Comparison of ENCODE assay signal across 2 cellular contexts in the genomic region with DNA sequence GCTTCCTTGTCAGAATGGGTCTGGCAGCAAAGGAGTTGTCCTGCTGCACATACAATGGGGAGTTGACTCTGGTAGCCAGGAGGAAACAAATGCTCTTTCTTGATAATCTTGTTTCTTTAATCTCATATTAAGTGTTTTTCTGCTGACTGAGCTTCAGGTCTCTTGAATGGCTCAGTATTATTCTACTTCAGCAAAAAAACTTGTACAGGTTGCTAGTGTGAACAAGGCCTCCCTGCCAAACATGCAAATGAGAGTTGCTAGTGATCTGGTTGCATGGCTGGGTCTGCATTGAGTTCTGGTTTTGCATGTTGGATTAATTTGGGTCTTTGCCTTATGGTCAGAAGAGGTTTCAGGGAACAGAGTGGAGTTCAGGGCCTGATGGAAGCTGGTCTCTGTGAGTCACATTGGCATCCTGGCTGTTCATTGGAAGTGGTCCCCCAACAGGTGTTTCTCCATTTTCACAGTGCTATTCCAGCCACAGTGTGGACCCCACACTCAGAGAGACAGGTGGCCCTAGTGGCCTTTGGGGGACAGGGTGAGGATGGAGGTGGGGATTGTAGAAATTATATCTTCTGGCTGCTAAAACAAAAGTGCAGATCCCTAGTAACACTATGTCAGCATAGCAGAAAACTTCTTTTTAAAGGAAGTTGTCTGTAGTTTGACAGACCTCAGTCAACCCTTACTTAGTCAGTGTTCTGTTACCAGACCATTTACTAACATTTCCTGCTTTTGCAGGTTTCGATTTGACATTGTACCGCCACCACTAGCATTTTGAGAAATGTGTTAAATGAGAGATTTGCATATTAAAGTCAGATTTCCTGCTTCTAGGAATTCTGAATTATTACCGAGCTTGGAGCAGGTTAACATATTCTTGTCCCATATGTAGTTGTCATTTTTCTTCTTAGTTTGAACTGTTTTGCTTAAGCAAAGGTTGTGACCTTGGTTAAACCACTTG.
A peak's percentile ranks its signal among the peaks of the same experiment; 100 is the strongest.
TF ChIP-seq lines count a peak whose summit lies in the region.

No MANE protein-coding gene starts in this region.

TF ChIP-seq in K562, 482 proteins besides CTCF, POLR2A, EP300 and RAD21:
- TF ChIP-seq C11orf30 (IDR thresholded peaks at IDR 0.05; ENCODE audit: low read depth), result 0 out of 2 replicates have a peak, but pooled peaks have one; percentile 7
- TF ChIP-seq, protein P1, sequence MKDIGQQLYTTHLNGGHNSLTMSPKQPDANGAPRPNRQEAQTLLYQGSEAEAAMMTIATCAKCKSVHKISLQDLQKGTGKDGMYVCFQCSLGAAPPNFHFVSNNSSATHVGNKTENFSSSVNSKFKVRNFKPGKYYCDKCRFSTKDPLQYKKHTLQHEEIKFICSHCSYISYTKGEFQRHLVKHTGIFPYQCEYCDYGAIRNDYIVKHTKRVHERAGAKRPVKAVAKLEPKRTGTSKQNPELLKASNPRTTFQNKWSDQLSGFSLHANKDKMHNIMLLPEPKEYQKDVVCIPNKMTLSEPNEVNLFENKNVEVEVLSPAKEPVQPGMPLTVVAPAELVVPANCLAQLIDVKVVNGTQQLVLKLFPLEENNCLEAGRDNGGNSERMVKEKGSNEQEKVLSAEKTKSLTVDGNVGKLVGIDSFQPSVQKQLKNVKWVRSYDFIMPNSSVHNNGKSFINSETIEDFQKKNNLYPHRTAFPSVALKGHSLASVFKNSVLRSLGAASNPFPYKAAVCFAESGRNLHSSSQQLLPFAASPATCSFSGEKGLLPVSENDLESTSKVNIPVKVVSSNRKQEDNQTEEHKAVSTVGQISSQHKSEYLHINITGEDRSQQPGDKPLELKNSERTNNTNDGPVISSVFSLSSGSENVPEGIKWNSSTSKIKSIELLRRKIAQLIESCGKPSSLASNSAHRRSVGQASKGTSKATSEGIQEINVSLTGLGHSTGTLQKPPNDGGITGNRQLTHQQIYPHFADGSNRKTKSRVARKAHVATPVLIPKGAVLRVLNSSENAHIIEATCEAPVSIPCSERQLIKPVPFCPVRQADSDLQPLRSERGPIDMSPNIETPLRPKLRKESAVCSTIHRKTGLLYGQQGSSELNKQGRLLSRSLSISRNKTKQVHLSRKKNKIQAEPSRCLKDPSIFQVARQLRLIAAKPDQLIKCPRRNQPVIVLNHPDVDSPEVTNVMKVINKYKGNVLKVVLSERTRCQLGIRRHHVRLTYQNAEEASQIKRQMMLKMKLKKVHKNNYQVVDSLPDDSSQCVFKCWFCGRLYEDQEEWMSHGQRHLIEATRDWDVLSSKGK (CRISPR knock-in tag; IDR thresholded peaks at IDR 0.05), result no peak
- no peak for TF ChIP-seq CREBBP (IDR thresholded peaks at IDR 0.05; ENCODE audit: low read depth, low read length)
- TF ChIP-seq PCBP2 (IDR thresholded peaks at IDR 0.05; ENCODE audit: low read depth, low read length, poor library complexity, severe bottlenecking), result no peak
- TF ChIP-seq SUPT5H (IDR thresholded peaks at IDR 0.05), result no peak

TF ChIP-seq in SK-N-SH, 30 proteins besides CTCF, POLR2A, EP300 and RAD21:
- no peak for TF ChIP-seq SMC3 (IDR thresholded peaks at IDR 0.05; ENCODE audit: low read depth, low read length)
- no peak for TF ChIP-seq MXI1 (IDR thresholded peaks at IDR 0.05; ENCODE audit: low read depth, low read length)
- no peak for TF ChIP-seq EZH2phosphoT487 (IDR thresholded peaks at IDR 0.05; ENCODE audit: borderline replicate concordance, low read depth)
- TF ChIP-seq, protein P2, sequence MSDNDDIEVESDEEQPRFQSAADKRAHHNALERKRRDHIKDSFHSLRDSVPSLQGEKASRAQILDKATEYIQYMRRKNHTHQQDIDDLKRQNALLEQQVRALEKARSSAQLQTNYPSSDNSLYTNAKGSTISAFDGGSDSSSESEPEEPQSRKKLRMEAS (IDR thresholded peaks at IDR 0.05; ENCODE audit: low read depth), result no peak
- TF ChIP-seq RXRA (IDR thresholded peaks at IDR 0.05; ENCODE audit: borderline replicate concordance, low read depth), result no peak
- TF ChIP-seq, protein P3, sequence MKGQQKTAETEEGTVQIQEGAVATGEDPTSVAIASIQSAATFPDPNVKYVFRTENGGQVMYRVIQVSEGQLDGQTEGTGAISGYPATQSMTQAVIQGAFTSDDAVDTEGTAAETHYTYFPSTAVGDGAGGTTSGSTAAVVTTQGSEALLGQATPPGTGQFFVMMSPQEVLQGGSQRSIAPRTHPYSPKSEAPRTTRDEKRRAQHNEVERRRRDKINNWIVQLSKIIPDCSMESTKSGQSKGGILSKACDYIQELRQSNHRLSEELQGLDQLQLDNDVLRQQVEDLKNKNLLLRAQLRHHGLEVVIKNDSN (IDR thresholded peaks at IDR 0.05; ENCODE audit: borderline replicate concordance, low read depth), result no peak
- no peak for TF ChIP-seq TCF12 (IDR thresholded peaks at IDR 0.05)
- TF ChIP-seq, protein P4, sequence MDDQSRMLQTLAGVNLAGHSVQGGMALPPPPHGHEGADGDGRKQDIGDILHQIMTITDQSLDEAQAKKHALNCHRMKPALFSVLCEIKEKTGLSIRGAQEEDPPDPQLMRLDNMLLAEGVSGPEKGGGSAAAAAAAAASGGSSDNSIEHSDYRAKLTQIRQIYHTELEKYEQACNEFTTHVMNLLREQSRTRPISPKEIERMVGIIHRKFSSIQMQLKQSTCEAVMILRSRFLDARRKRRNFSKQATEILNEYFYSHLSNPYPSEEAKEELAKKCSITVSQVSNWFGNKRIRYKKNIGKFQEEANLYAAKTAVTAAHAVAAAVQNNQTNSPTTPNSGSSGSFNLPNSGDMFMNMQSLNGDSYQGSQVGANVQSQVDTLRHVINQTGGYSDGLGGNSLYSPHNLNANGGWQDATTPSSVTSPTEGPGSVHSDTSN (IDR thresholded peaks at IDR 0.05), result no peak
- TF ChIP-seq FOXJ3 (CRISPR knock-in tag; IDR thresholded peaks at IDR 0.05), result no peak
- TF ChIP-seq, protein P5, sequence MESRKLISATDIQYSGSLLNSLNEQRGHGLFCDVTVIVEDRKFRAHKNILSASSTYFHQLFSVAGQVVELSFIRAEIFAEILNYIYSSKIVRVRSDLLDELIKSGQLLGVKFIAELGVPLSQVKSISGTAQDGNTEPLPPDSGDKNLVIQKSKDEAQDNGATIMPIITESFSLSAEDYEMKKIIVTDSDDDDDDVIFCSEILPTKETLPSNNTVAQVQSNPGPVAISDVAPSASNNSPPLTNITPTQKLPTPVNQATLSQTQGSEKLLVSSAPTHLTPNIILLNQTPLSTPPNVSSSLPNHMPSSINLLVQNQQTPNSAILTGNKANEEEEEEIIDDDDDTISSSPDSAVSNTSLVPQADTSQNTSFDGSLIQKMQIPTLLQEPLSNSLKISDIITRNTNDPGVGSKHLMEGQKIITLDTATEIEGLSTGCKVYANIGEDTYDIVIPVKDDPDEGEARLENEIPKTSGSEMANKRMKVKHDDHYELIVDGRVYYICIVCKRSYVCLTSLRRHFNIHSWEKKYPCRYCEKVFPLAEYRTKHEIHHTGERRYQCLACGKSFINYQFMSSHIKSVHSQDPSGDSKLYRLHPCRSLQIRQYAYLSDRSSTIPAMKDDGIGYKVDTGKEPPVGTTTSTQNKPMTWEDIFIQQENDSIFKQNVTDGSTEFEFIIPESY (IDR thresholded peaks at IDR 0.05; ENCODE audit: borderline replicate concordance, low read depth), result no peak
- TF ChIP-seq, protein P6, sequence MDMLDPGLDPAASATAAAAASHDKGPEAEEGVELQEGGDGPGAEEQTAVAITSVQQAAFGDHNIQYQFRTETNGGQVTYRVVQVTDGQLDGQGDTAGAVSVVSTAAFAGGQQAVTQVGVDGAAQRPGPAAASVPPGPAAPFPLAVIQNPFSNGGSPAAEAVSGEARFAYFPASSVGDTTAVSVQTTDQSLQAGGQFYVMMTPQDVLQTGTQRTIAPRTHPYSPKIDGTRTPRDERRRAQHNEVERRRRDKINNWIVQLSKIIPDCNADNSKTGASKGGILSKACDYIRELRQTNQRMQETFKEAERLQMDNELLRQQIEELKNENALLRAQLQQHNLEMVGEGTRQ (IDR thresholded peaks at IDR 0.05; ENCODE audit: borderline replicate concordance, low read depth, low read length), result no peak
- TF ChIP-seq TEAD4 (IDR thresholded peaks at IDR 0.05; ENCODE audit: borderline replicate concordance, insufficient read depth), result no peak
- TF ChIP-seq MEF2A (IDR thresholded peaks at IDR 0.05; ENCODE audit: borderline replicate concordance, low read depth), result no peak
- no peak for TF ChIP-seq ELF1 (IDR thresholded peaks at IDR 0.05)
- no peak for TF ChIP-seq SIN3A (IDR thresholded peaks at IDR 0.05; ENCODE audit: borderline replicate concordance, low read depth, low read length)
- no peak for TF ChIP-seq CHD2 (IDR thresholded peaks at IDR 0.05; ENCODE audit: low read length, partially characterized antibody)
- TF ChIP-seq FOSL2 (IDR thresholded peaks at IDR 0.05; ENCODE audit: borderline replicate concordance, low read depth), result no peak
